31 cellular contexts compared by ENCODE assay signal in genomic region chr6:125164696-125165095, GRCh38. TPM values are rescaled to one million over a fixed set of nuclear protein-coding genes. Genes with fewer than 3 reads are reported as not detected.
"Had no signal": no experiment of that assay in that cellular context is flagged by ENCODE, and none has a peak within 500 bp of the region (broad histone marks: within the 10 kb centered on the region; RNA-seq: fewer than 3 reads in every experiment).

No MANE protein-coding gene starts in this region.

- H3K9me3 ChIP-seq: SJCRH30, SK-N-SH had no signal

- DNase-seq: activated B cell treated with CpG ODN at 0.5 μM for 24 hours; activated CD4-positive, alpha-beta memory T cell treated with anti-CD3 and anti-CD28 coated beads for 36 hours; activated CD4-positive, alpha-beta T cell treated with anti-CD3 and anti-CD28 coated beads for 4 hours; activated CD4-positive, alpha-beta T cell treated with anti-CD3 and anti-CD28 coated beads, Interleukin-2, amount 50 U/mL, for 1 hour; activated CD4-positive, CD25-positive, alpha-beta regulatory T cell treated with anti-CD3 and anti-CD28 coated beads, Interleukin-2, amount 50 U/mL, for 72 hours; activated CD8-positive, alpha-beta memory T cell treated with anti-CD3 and anti-CD28 coated beads, Interleukin-2, amount 50 U/mL, for 4 hours; activated effector memory CD4-positive, alpha-beta T cell treated with Interleukin-2 at 50 U/mL for 16 hours; activated naive CD4-positive, alpha-beta T cell treated with anti-CD3 and anti-CD28 coated beads, Interleukin-2, amount 10 ng/mL, durations not matched to agents 7 days and 5 days; activated naive CD8-positive, alpha-beta T cell treated with anti-CD3 and anti-CD28 coated beads, Interleukin-2, amount 50 U/mL, for 24 hours; activated T-cell treated with anti-CD3 and anti-CD28 coated beads for 4 hours; activated T-cell treated with anti-CD3 and anti-CD28 coated beads, Interleukin-2, amount 50 U/mL, for 4 hours; anterior cingulate cortex; caudate nucleus; cerebellar nuclear complex; Karpas-422; KBM-7; NCI-H1092 treated with DMSO at 0.1 percent for 48 hours; NCI-H1417; NCI-H187 treated with DMSO at 0.1 percent for 48 hours; NCI-H2081; NCI-H226; NCI-H446 treated with DMSO at 0.1 percent for 48 hours; NCI-H524; SHP77; SJCRH30; SK-N-SH; SW 1271; T-helper 1 cell; T-helper 2 cell had no signal

- H3K4me3 ChIP-seq: SJCRH30 had no signal

- H3K27ac ChIP-seq: SJCRH30, VCaP had no signal

- H3K36me3 ChIP-seq: SJCRH30 had no signal

- H3K4me1 ChIP-seq: SJCRH30 had no signal

- ATAC-seq: activated naive CD8-positive, alpha-beta T cell treated with anti-CD3 and anti-CD28 coated beads, Interleukin-2, amount 50 U/mL, for 24 hours; activated T-cell treated with anti-CD3 and anti-CD28 coated beads, Interleukin-2, amount 50 U/mL, for 4 hours; Panc1 had no signal

RNA-seq across cellular contexts. Expression of gene TPD52L1, which starts 11.1 kb away (rescaled TPM):
- total RNA-seq: activated B cell treated with CpG ODN at 0.5 μM for 24 hours, SJCRH30 had no signal
